ENCODE assay signal across 1 cellular context in the genomic region with DNA sequence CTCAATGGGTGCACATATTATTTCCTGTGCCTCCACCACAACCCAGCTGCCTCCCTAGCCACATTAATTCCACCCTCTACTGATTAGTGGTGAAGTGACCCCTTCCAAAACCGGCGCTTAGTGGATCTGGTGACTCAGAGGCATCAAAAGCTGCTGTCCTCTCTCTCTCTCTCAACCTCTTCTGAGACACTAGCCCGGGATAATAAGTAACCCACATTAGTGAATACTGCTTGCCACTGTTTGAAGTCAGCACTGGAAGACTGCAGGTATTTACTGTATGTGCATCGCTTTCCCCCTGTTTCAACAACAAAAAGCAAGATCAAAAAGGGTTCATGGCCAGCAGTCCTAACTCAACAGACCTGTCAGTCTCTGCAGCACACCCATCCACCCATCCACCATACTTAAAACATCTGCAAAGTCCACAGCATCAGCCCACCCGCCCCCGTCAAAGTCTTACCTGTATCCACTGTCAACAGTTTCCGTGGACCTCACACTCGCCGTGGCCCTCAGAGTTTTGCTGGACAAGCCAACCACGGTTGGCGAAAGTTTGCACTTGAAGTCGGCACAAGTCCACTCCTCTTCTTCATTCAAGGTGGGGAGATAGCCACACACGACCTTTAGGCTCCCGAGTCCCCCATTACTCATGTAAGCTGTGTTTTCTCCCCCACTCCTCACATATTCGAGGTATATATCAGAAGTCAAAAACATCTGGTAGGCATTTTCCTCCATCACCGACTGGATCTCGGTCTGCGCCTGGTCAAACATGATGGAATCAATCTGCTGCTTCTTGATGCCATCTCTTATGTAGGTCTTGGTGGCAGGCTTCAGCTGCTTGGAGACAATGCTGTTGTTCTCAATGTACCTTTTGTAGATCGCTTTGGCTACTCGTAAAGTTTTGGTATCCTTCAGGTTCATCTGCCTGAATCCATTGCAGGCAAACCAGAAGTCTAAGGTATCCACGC.
A peak's percentile ranks its signal among the peaks of the same experiment; 100 is the strongest.
TF ChIP-seq lines count a peak whose summit lies in the region.

No MANE protein-coding gene starts in this region.

TF ChIP-seq in HEK293, 187 proteins besides CTCF, POLR2A, EP300 and RAD21 (continued from another document):
- TF ChIP-seq ZBTB48 (tag by site-specific recombination; IDR thresholded peaks at IDR 0.05) (0 out of 2 replicates have a peak, but pooled peaks have one; percentile 14), ZNF10 (tag by site-specific recombination; IDR thresholded peaks at IDR 0.05) (peak; percentile 97), ZNF184 (tag by site-specific recombination; IDR thresholded peaks at IDR 0.05) (no peak), ZNF311 (tag by site-specific recombination; IDR thresholded peaks at IDR 0.05; ENCODE audit: borderline replicate concordance) (no peak)
